ENCODE assay signal across 10 cellular contexts in genomic region chrX:140709421-140709846, GRCh38. TPM values are rescaled to one million over a fixed set of nuclear protein-coding genes. Genes with fewer than 3 reads are reported as not detected.
DNase-seq lines count a peak whose midpoint lies in the region; ATAC-seq and TF ChIP-seq lines count a peak whose summit lies in the region.
"Had no signal": no experiment of that assay in that cellular context is flagged by ENCODE, and none has a peak within 500 bp of the region (broad histone marks: within the 10 kb centered on the region; RNA-seq: fewer than 3 reads in every experiment).

Gene LINC00632 (plus strand): TSS chrX:140709759.

- H3F3A ChIP-seq in GM23248 (ENCODE audit: insufficient read depth): no peaks in the 10 kb centered on the region

- H3K27me3 Mint-ChIP-seq in progenitor cell of endocrine pancreas: peaks cover 42% of the 10 kb centered on the region
- H3K27me3 Mint-ChIP-seq in activated T-cell treated with anti-CD3 and anti-CD28 coated beads, Interleukin-2, amount 50 U/mL, for 72 hours (ENCODE audit: low read depth): peaks cover 36% of the 10 kb centered on the region

- peaks cover 12% of the 10 kb centered on the region for H3K27me3 ChIP-seq in GM23248 (replicated peaks; ENCODE audit: insufficient read depth)
- H3K27me3 ChIP-seq in iPS-18a (ENCODE audit: control insufficient read depth, insufficient read depth, low read length): no peaks in the 10 kb centered on the region

- no peak for ATAC-seq in GM19467 (IDR thresholded peaks at IDR 0.05; ENCODE audit: unreplicated experiment)
- no peak for ATAC-seq in activated T-cell treated with anti-CD3 and anti-CD28 coated beads, Interleukin-2, amount 50 U/mL, for 72 hours (replicated peaks in 1 of 2)
- ATAC-seq: HCT116 had no signal

- no peak within 1 kb of the TSS for H3K27ac Mint-ChIP-seq in progenitor cell of endocrine pancreas
- H3K27ac Mint-ChIP-seq in activated T-cell treated with anti-CD3 and anti-CD28 coated beads, Interleukin-2, amount 50 U/mL, for 72 hours: no peak within 1 kb of the TSS

- no peak within 1 kb of the TSS for H3K27ac ChIP-seq in GM23248
- H3K27ac ChIP-seq in iPS-18a (ENCODE audit: low read length): no peak within 1 kb of the TSS
- H3K27ac ChIP-seq: BLaER1 treated with 17β-estradiol and CSF1 and Interleukin-3, amounts not matched to agents 10 nM and 100 nM had no signal

- no peak within 1 kb of the TSS for H2AFZ ChIP-seq in GM23248

- H3K36me3 ChIP-seq in GM23248 (ENCODE audit: low read depth): no peaks in the 10 kb centered on the region
- no peaks in the 10 kb centered on the region for H3K36me3 ChIP-seq in iPS-18a (ENCODE audit: control insufficient read depth, low read depth, low read length)
- H3K36me3 ChIP-seq: BLaER1 treated with 17β-estradiol and CSF1 and Interleukin-3, amounts not matched to agents 10 nM and 100 nM had no signal

- WGBS in GM23248 (ENCODE audit: low coverage in 1 of 2, low lambda C conversion rate in 2 of 2, missing lambda C conversion rate in 2 of 2), 2 experiments: 12 to 13% methylated on average over 3 of the region's 3 CpGs

- H3K4me3 ChIP-seq in GM23248 (0 out of 2 replicates have a peak within 1 kb of the TSS, but pooled peaks have one; percentile 15), astrocyte of the spinal cord (ENCODE audit: low read depth, low read length) (peak within 1 kb of the TSS; percentile 24), iPS-18a (ENCODE audit: low read length) (peak within 1 kb of the TSS; percentile 4)
- H3K4me3 ChIP-seq: BLaER1 treated with 17β-estradiol and CSF1 and Interleukin-3, amounts not matched to agents 10 nM and 100 nM had no signal

- H3K9me3 Mint-ChIP-seq in progenitor cell of endocrine pancreas (ENCODE audit: low read depth): no peaks in the 10 kb centered on the region
- H3K9me3 Mint-ChIP-seq in activated T-cell treated with anti-CD3 and anti-CD28 coated beads, Interleukin-2, amount 50 U/mL, for 72 hours: no peaks in the 10 kb centered on the region

- peak within 1 kb of the TSS; percentile 35 for H3K4me2 ChIP-seq in GM23248 (ENCODE audit: unreplicated experiment)
- H3K4me2 ChIP-seq: BLaER1 treated with 17β-estradiol and CSF1 and Interleukin-3, amounts not matched to agents 10 nM and 100 nM had no signal

- H3K79me2 ChIP-seq in GM23248 (ENCODE audit: insufficient read depth): no peaks in the 10 kb centered on the region

- H3K9me3 ChIP-seq in GM23248 (ENCODE audit: low read depth) (no peaks in the 10 kb centered on the region), iPS-18a (ENCODE audit: control insufficient read depth, low read depth, low read length) (peaks cover 12% of the 10 kb centered on the region)
- H3K9me3 ChIP-seq: BLaER1 treated with 17β-estradiol and CSF1 and Interleukin-3, amounts not matched to agents 10 nM and 100 nM had no signal

- H4K20me1 ChIP-seq in GM23248 (ENCODE audit: insufficient read depth): no peaks in the 10 kb centered on the region
- H4K20me1 ChIP-seq: BLaER1 treated with 17β-estradiol and CSF1 and Interleukin-3, amounts not matched to agents 10 nM and 100 nM had no signal

- H3K4me1 ChIP-seq in GM23248 (ENCODE audit: insufficient read depth) (no peaks in the 10 kb centered on the region), iPS-18a (ENCODE audit: control insufficient read depth, low read depth, low read length) (peaks cover 3% of the 10 kb centered on the region)

- H3K9me2 ChIP-seq in GM23248 (ENCODE audit: insufficient read depth): no peaks in the 10 kb centered on the region

- DNase-seq in GM23248 (no peak), astrocyte of the spinal cord (ENCODE audit: low read depth, low spot score) (no peak), progenitor cell of endocrine pancreas (ENCODE audit: low spot score, unreplicated experiment) (no peak), DMS79 (lab: John Stamatoyannopoulos, UW) (no peak), NCI-H2227 treated with DMSO at 0.1 percent for 48 hours (lab: John Stamatoyannopoulos, UW) (no peak)
- DNase-seq in activated T-cell treated with anti-CD3 and anti-CD28 coated beads, Interleukin-2, amount 50 U/mL, for 72 hours: no peak

- peaks cover 8% of the 10 kb centered on the region for H3K4me1 Mint-ChIP-seq in progenitor cell of endocrine pancreas (ENCODE audit: low read depth)
- no peaks in the 10 kb centered on the region for H3K4me1 Mint-ChIP-seq in activated T-cell treated with anti-CD3 and anti-CD28 coated beads, Interleukin-2, amount 50 U/mL, for 72 hours (ENCODE audit: low read depth)

- H3K9ac ChIP-seq in GM23248: no peak within 1 kb of the TSS
- peak within 1 kb of the TSS; percentile 20 for H3K9ac ChIP-seq in iPS-18a (ENCODE audit: low read length)
- H3K9ac ChIP-seq: BLaER1 treated with 17β-estradiol and CSF1 and Interleukin-3, amounts not matched to agents 10 nM and 100 nM had no signal

- H3K36me3 Mint-ChIP-seq in progenitor cell of endocrine pancreas (ENCODE audit: insufficient read depth): no peaks in the 10 kb centered on the region
- no peaks in the 10 kb centered on the region for H3K36me3 Mint-ChIP-seq in activated T-cell treated with anti-CD3 and anti-CD28 coated beads, Interleukin-2, amount 50 U/mL, for 72 hours (ENCODE audit: insufficient read depth in 2 of 2)

- no peak within 1 kb of the TSS for H3K4me3 Mint-ChIP-seq in progenitor cell of endocrine pancreas (ENCODE audit: low read depth)
- H3K4me3 Mint-ChIP-seq in activated T-cell treated with anti-CD3 and anti-CD28 coated beads, Interleukin-2, amount 50 U/mL, for 72 hours: no peak within 1 kb of the TSS

- in situ Hi-C loops in GM23248 (cut with MboI): no loop called here
- in situ Hi-C loops in astrocyte of the spinal cord (cut with HindIII; ENCODE audit: low sequenced_read_pairs): no loop called here

- TF ChIP-seq CTCF in astrocyte of the spinal cord (IDR thresholded peaks at IDR 0.05; ENCODE audit: low read depth, low read length) (no peak), progenitor cell of endocrine pancreas (IDR thresholded peaks at IDR 0.05; ENCODE audit: unreplicated experiment) (no peak)

RNA-seq across cellular contexts. Expression of gene LINC00632, which starts in this region (rescaled TPM):
- total RNA-seq in GM23248 (2014; rRNA removed; shearing (Covaris generic)): 17.7 and 20.6 TPM in 2 replicates
- polyA plus RNA-seq in GM23248 (2016; fragmentation: Nextera tagmentation; extraction: Ambion mirVana): 36.7 and 40.7 TPM in 2 replicates
- total RNA-seq in progenitor cell of endocrine pancreas: 152 and 154 TPM in 2 replicates
- 1 to 10 TPM in 1 of 2 donors, under 1 TPM in 1; 0.58 to 1.4 TPM for total RNA-seq in activated T-cell treated with anti-CD3 and anti-CD28 coated beads, Interleukin-2, amount 50 U/mL, for 72 hours
